ENCODE assay signal across 24 cellular contexts in genomic region chr9:77547113-77547731, GRCh38.
"Had no signal": no experiment of that assay in that cellular context is flagged by ENCODE, and none has a peak within 500 bp of the region (broad histone marks: within the 10 kb centered on the region; RNA-seq: fewer than 3 reads in every experiment).

No MANE protein-coding gene starts in this region.

- DNase-seq: activated CD4-positive, alpha-beta memory T cell treated with anti-CD3 and anti-CD28 coated beads, Interleukin-2, amount 10 ng/mL, durations not matched to agents 7 days and 5 days; activated CD4-positive, alpha-beta T cell treated with anti-CD3 and anti-CD28 coated beads for 1 hour; activated CD4-positive, alpha-beta T cell treated with anti-CD3 and anti-CD28 coated beads for 4 hours; activated CD4-positive, alpha-beta T cell treated with anti-CD3 and anti-CD28 coated beads, Interleukin-2, amount 10 ng/mL, durations not matched to agents 7 days and 5 days; activated CD4-positive, alpha-beta T cell treated with anti-CD3 and anti-CD28 coated beads, Interleukin-2, amount 50 U/mL, for 4 hours; activated CD8-positive, alpha-beta memory T cell treated with anti-CD3 and anti-CD28 coated beads, Interleukin-2, amount 50 U/mL, for 48 hours; activated gamma-delta T cell; activated naive CD4-positive, alpha-beta T cell; activated naive CD4-positive, alpha-beta T cell treated with anti-CD3 and anti-CD28 coated beads, Interleukin-2, amount 10 ng/mL, durations not matched to agents 7 days and 5 days; activated naive CD8-positive, alpha-beta T cell treated with anti-CD3 and anti-CD28 coated beads, Interleukin-2, amount 10 ng/mL, durations not matched to agents 7 days and 5 days; activated T-cell treated with anti-CD3 and anti-CD28 coated beads for 4 hours; activated T-cell treated with anti-CD3 and anti-CD28 coated beads, Interleukin-2, amount 50 U/mL, for 24 hours; activated T-cell treated with anti-CD3 and anti-CD28 coated beads, Interleukin-2, amount 50 U/mL, for 72 hours; dorsolateral prefrontal cortex; effector memory CD8-positive, alpha-beta T cell; esophagus squamous epithelium; head of caudate nucleus; T-helper 2 cell had no signal

- H3K4me3 ChIP-seq: ascending aorta, coronary artery, dorsolateral prefrontal cortex, esophagus squamous epithelium had no signal

- ATAC-seq: activated naive CD4-positive, alpha-beta T cell treated with anti-CD3 and anti-CD28 coated beads, Interleukin-2, amount 50 U/mL, for 72 hours; activated T-cell treated with anti-CD3 and anti-CD28 coated beads, Interleukin-2, amount 50 U/mL, for 72 hours; effector memory CD8-positive, alpha-beta T cell had no signal

- H3K27ac Mint-ChIP-seq: activated CD4-positive, alpha-beta memory T cell treated with anti-CD3 and anti-CD28 coated beads, Interleukin-2, amount 10 ng/mL, durations not matched to agents 7 days and 5 days; activated CD4-positive, alpha-beta T cell treated with anti-CD3 and anti-CD28 coated beads, Interleukin-2, amount 10 ng/mL, durations not matched to agents 7 days and 5 days; activated naive CD4-positive, alpha-beta T cell treated with anti-CD3 and anti-CD28 coated beads, Interleukin-2, amount 10 ng/mL, durations not matched to agents 7 days and 5 days; activated naive CD4-positive, alpha-beta T cell treated with anti-CD3 and anti-CD28 coated beads, Interleukin-2, amount 50 U/mL, for 72 hours; activated naive CD8-positive, alpha-beta T cell treated with anti-CD3 and anti-CD28 coated beads, Interleukin-2, amount 10 ng/mL, durations not matched to agents 7 days and 5 days; activated T-cell treated with anti-CD3 and anti-CD28 coated beads, Interleukin-2, amount 50 U/mL, for 24 hours; activated T-cell treated with anti-CD3 and anti-CD28 coated beads, Interleukin-2, amount 50 U/mL, for 72 hours; dendritic cell treated with granulocyte-macrophage colony-stimulating factor and Interleukin-4, amounts not matched to agents 40 ng/mL and 50 ng/mL, for 4 days; effector memory CD8-positive, alpha-beta T cell; WTC11 had no signal

- H3K4me3 Mint-ChIP-seq: activated CD4-positive, alpha-beta memory T cell treated with anti-CD3 and anti-CD28 coated beads, Interleukin-2, amount 10 ng/mL, durations not matched to agents 7 days and 5 days; activated CD4-positive, alpha-beta T cell treated with anti-CD3 and anti-CD28 coated beads, Interleukin-2, amount 10 ng/mL, durations not matched to agents 7 days and 5 days; activated naive CD4-positive, alpha-beta T cell treated with anti-CD3 and anti-CD28 coated beads, Interleukin-2, amount 10 ng/mL, durations not matched to agents 7 days and 5 days; activated naive CD8-positive, alpha-beta T cell treated with anti-CD3 and anti-CD28 coated beads, Interleukin-2, amount 10 ng/mL, durations not matched to agents 7 days and 5 days; activated T-cell treated with anti-CD3 and anti-CD28 coated beads, Interleukin-2, amount 50 U/mL, for 24 hours; activated T-cell treated with anti-CD3 and anti-CD28 coated beads, Interleukin-2, amount 50 U/mL, for 72 hours; central memory CD8-positive, alpha-beta T cell; dendritic cell treated with granulocyte-macrophage colony-stimulating factor and Interleukin-4, amounts not matched to agents 40 ng/mL and 50 ng/mL, for 4 days; effector memory CD8-positive, alpha-beta T cell; WTC11 had no signal

- H3K27me3 Mint-ChIP-seq: activated CD4-positive, alpha-beta T cell treated with anti-CD3 and anti-CD28 coated beads, Interleukin-2, amount 10 ng/mL, durations not matched to agents 7 days and 5 days; activated naive CD4-positive, alpha-beta T cell treated with anti-CD3 and anti-CD28 coated beads, Interleukin-2, amount 10 ng/mL, durations not matched to agents 7 days and 5 days; dendritic cell treated with granulocyte-macrophage colony-stimulating factor and Interleukin-4, amounts not matched to agents 40 ng/mL and 50 ng/mL, for 4 days had no signal

- H3K36me3 Mint-ChIP-seq: activated naive CD4-positive, alpha-beta T cell treated with anti-CD3 and anti-CD28 coated beads, Interleukin-2, amount 10 ng/mL, durations not matched to agents 7 days and 5 days; activated naive CD8-positive, alpha-beta T cell treated with anti-CD3 and anti-CD28 coated beads, Interleukin-2, amount 10 ng/mL, durations not matched to agents 7 days and 5 days had no signal

- H3K4me1 Mint-ChIP-seq: activated CD4-positive, alpha-beta memory T cell treated with anti-CD3 and anti-CD28 coated beads, Interleukin-2, amount 10 ng/mL, durations not matched to agents 7 days and 5 days; activated CD4-positive, alpha-beta T cell treated with anti-CD3 and anti-CD28 coated beads, Interleukin-2, amount 10 ng/mL, durations not matched to agents 7 days and 5 days; activated naive CD4-positive, alpha-beta T cell treated with anti-CD3 and anti-CD28 coated beads, Interleukin-2, amount 10 ng/mL, durations not matched to agents 7 days and 5 days; activated naive CD8-positive, alpha-beta T cell treated with anti-CD3 and anti-CD28 coated beads, Interleukin-2, amount 10 ng/mL, durations not matched to agents 7 days and 5 days; central memory CD8-positive, alpha-beta T cell had no signal
